Comparison of ENCODE assay signal across 11 cellular contexts in the genomic region with DNA sequence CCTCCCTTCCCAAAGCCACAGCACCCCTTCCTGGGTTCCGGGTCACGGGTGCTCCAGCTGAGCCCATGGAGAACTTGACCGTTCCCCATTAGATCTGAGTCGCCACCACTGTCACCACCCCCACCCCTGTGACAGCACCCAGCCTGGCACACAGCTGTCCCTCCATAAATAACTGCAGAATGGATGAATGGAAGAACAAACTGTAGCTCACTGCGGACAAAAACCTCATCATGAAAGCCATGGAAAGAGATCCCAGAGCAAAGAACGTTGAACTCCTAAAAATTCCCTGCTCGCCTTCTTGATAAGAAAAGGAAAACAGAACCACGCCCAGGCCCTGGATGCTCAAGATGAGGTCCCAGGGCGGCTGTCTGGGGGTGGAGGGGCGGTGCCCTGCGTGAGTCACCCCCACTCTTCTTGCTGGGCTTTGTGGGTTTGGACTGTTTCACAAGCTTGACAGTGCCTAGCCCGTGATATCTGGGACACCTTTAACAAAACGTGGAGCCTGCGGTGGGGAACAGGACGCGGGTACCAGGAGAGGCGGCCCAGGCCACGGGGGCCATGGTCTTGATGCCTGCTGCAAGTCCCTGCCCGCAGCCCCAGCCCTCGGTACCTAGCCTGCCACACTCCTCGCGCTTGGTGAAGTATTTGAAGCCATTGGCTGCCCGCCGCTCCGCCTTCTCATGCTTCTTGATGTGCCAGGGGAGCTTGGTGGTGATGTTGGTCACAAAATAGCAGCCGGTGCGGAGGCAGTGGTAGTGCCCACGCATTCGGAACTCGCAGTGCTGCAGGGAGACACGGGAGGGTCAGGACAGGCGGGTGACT.
A peak's percentile ranks its signal among the peaks of the same experiment; 100 is the strongest.
DNase-seq lines count a peak whose midpoint lies in the region; ATAC-seq and TF ChIP-seq lines count a peak whose summit lies in the region.
"Had no signal": no experiment of that assay in that cellular context is flagged by ENCODE, and none has a peak within 500 bp of the region (broad histone marks: within the 10 kb centered on the region; RNA-seq: fewer than 3 reads in every experiment).

No MANE protein-coding gene starts in this region.

- peaks cover 60% of the 10 kb centered on the region for H3K4me1 ChIP-seq in stomach smooth muscle (ENCODE audit: control insufficient read depth, insufficient read depth, low read length)

- H3K9ac ChIP-seq in stomach smooth muscle (ENCODE audit: low read length in 2 of 2), result no peak overlapping the region

- H3K27ac ChIP-seq in stomach smooth muscle (ENCODE audit: low read length), result peak overlapping the region; percentile 37

- ATAC-seq in HG02763 (IDR thresholded peaks at IDR 0.05; ENCODE audit: unreplicated experiment) (no peak), HG02981 (IDR thresholded peaks at IDR 0.05; ENCODE audit: unreplicated experiment) (no peak)

- H3K36me3 ChIP-seq in stomach smooth muscle (ENCODE audit: control insufficient read depth in 2 of 2, insufficient read depth in 2 of 2, low read length in 2 of 2), result peaks cover 12 to 28% of the 10 kb centered on the region in 2 donors

- H3K27me3 ChIP-seq in stomach smooth muscle (ENCODE audit: control insufficient read depth in 1 of 2, insufficient read depth in 2 of 2, low read length in 2 of 2), result no peaks in the 10 kb centered on the region

- no peak overlapping the region for H3K4me3 ChIP-seq in fibroblast of the aortic adventitia (ENCODE audit: low read depth, low read length)
- H3K4me3 ChIP-seq in stomach smooth muscle (ENCODE audit: low read length in 2 of 2), result no peak overlapping the region
- H3K4me3 ChIP-seq: smooth muscle cell had no signal

- peak; percentile 32 to 38 for DNase-seq in activated T-cell treated with anti-CD3 and anti-CD28 coated beads, Interleukin-2, amount 50 U/mL, for 48 hours
- no peak for DNase-seq in activated T-cell treated with anti-CD3 and anti-CD28 coated beads for 4 hours
- DNase-seq in RPMI7951 (ENCODE audit: low read depth), result peak; percentile 12
- peak; percentile 32 for DNase-seq in fibroblast of the aortic adventitia (ENCODE audit: low read depth)
- DNase-seq in activated CD4-positive, CD25-positive, alpha-beta regulatory T cell treated with anti-CD3 and anti-CD28 coated beads, Interleukin-2, amount 50 U/mL, for 72 hours, result no peak
- DNase-seq: activated B cell treated with CpG ODN at 0.5 μM for 24 hours, immature natural killer cell had no signal

- no peaks in the 10 kb centered on the region for H3K9me3 ChIP-seq in stomach smooth muscle (ENCODE audit: control insufficient read depth in 2 of 2, low read length in 2 of 2)

- TF ChIP-seq CTCF in fibroblast of the aortic adventitia (IDR thresholded peaks at IDR 0.05; ENCODE audit: insufficient read depth, low read length), result no peak

Comparison
In these comparisons a context has a peak if more than half of its experiments do, and no peak if none do; other contexts are left out.
1. DNase-seq: peak in activated T-cell treated with anti-CD3 and anti-CD28 coated beads, Interleukin-2, amount 50 U/mL, for 48 hours (2 of 2), RPMI7951 (single experiment) and fibroblast of the aortic adventitia (single experiment); none in activated T-cell treated with anti-CD3 and anti-CD28 coated beads for 4 hours (single experiment) and activated CD4-positive, CD25-positive, alpha-beta regulatory T cell treated with anti-CD3 and anti-CD28 coated beads, Interleukin-2, amount 50 U/mL, for 72 hours (single experiment).